Comparison of ENCODE assay signal across 8 cellular contexts in the genomic region with DNA sequence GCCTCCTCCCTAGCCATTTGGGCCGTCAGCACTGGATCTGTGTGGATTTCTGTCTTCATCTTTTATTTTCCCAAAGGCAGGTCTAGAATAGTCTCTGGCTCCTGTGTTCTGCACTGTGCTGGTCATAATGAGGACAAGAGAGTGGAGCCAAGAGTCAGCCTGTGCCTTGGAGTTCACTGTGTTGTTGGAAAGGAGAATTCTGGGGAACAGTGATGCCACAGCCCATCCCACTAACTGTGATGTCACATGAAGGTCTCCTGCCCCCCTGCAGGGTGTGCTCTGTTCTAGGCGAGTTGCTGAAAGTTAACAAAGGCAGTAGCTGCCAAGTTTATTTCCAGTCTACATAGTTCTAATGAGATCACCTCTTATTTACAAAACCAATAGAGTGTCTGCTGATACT.
DNase-seq lines count a peak whose midpoint lies in the region; ATAC-seq, FAIRE-seq and TF ChIP-seq lines count a peak whose summit lies in the region.

No MANE protein-coding gene starts in this region.

- H3K4me3 Mint-ChIP-seq in astrocyte (ENCODE audit: unreplicated experiment) = no peak overlapping the region

- no peaks in the 10 kb centered on the region for H3K27me3 Mint-ChIP-seq in astrocyte (ENCODE audit: low read depth, unreplicated experiment)

- no peaks in the 10 kb centered on the region for H4K20me1 ChIP-seq in astrocyte (ENCODE audit: insufficient read depth, low read length)

- H3K9me3 ChIP-seq in astrocyte (ENCODE audit: insufficient read depth, low read depth, low read length) (no peaks in the 10 kb centered on the region), gastroesophageal sphincter (no peaks in the 10 kb centered on the region), spleen (no peaks in the 10 kb centered on the region)
- no peaks in the 10 kb centered on the region for H3K9me3 ChIP-seq in effector memory CD4-positive, alpha-beta T cell (ENCODE audit: control insufficient read depth, low read length)

- peak overlapping the region; percentile 23 for H3K9ac ChIP-seq in astrocyte (ENCODE audit: low read length)

- H3K36me3 Mint-ChIP-seq in astrocyte (ENCODE audit: low read depth, unreplicated experiment) = peaks cover 7% of the 10 kb centered on the region

- H3K27ac ChIP-seq in astrocyte (ENCODE audit: low read depth, low read length) = peak overlapping the region; percentile 75
- H3K27ac ChIP-seq in gastroesophageal sphincter = peak overlapping the region; percentile 18 to 76 (median 73)
- peak overlapping the region in 2 of 8 donors; percentile 2 to 22 for H3K27ac ChIP-seq in spleen
- H3K27ac ChIP-seq in effector memory CD4-positive, alpha-beta T cell (ENCODE audit: insufficient read depth, low read length, poor library complexity, severe bottlenecking) = no peak overlapping the region

- TF ChIP-seq CTCF in astrocyte (IDR thresholded peaks at IDR 0.05; ENCODE audit: insufficient read depth, low read depth, low read length) (no peak), gastroesophageal sphincter (IDR thresholded peaks at IDR 0.05) (peak in 2 of 4 experiments; percentile 8 to 33), spleen (IDR thresholded peaks at IDR 0.05 in 8 of 11, conservative IDR thresholded peaks at IDR 0.05 in 3 of 11) (no peak)

- ATAC-seq in gastroesophageal sphincter = peak; percentile 94
- ATAC-seq in sciatic nerve = peak; percentile 92

- H3K36me3 ChIP-seq in astrocyte (ENCODE audit: insufficient read depth, low read length) (no peaks in the 10 kb centered on the region), gastroesophageal sphincter (peaks cover 0 to 4% of the 10 kb centered on the region in 2 donors), spleen (no peaks in the 10 kb centered on the region)
- H3K36me3 ChIP-seq in effector memory CD4-positive, alpha-beta T cell (ENCODE audit: control insufficient read depth, insufficient read depth, low read length) = no peaks in the 10 kb centered on the region

- no peak overlapping the region for H3K4me3 ChIP-seq in astrocyte (ENCODE audit: insufficient read depth, low read depth, low read length)
- no peak overlapping the region for H3K4me3 ChIP-seq in gastroesophageal sphincter
- H3K4me3 ChIP-seq in spleen = no peak overlapping the region
- no peak overlapping the region for H3K4me3 ChIP-seq in effector memory CD4-positive, alpha-beta T cell (ENCODE audit: insufficient read depth, low read depth, low read length, poor library complexity, severe bottlenecking)

- 21 to 56% methylated on average over 1 to 2 of the region's 2 CpGs for WGBS in gastroesophageal sphincter (ENCODE audit: low coverage in 1 of 2), 2 donors
- WGBS in spleen, 5 donors = 76 to 89% (median 80%) methylated on average over 2 of the region's 2 CpGs

- H3K79me2 ChIP-seq in astrocyte (ENCODE audit: insufficient read depth, low read length) = no peaks in the 10 kb centered on the region

- no peak for TF ChIP-seq EP300 in gastroesophageal sphincter (IDR thresholded peaks at IDR 0.05)

- intact Hi-C loops in sciatic nerve (cut with DNase I) = no loop called here
- intact Hi-C loops in spleen (cut with DNase I; ENCODE audit: low total_unique reads) = no loop called here

- peak overlapping the region; percentile 71 for H3K4me2 ChIP-seq in astrocyte (ENCODE audit: low read length)

- FAIRE-seq in astrocyte (lab: Jason Lieb, UNC) = peak; percentile 74

- TF ChIP-seq POLR2A in gastroesophageal sphincter (IDR thresholded peaks at IDR 0.05) = no peak
- no peak for TF ChIP-seq POLR2A in spleen (IDR thresholded peaks at IDR 0.05)

- peak overlapping the region; percentile 50 for H3K27ac Mint-ChIP-seq in astrocyte (ENCODE audit: unreplicated experiment)

- peak overlapping the region; percentile 5 for H2AFZ ChIP-seq in astrocyte (ENCODE audit: low read depth, low read length)

- peaks cover 5% of the 10 kb centered on the region for H3K9me3 Mint-ChIP-seq in astrocyte (ENCODE audit: unreplicated experiment)

- H3K4me1 Mint-ChIP-seq in astrocyte (ENCODE audit: low read depth, unreplicated experiment) = peaks cover 28% of the 10 kb centered on the region

- DNase-seq in GM03348 (ENCODE audit: low spot score) (peak; percentile 61), astrocyte (ENCODE audit: low read depth) (peak; percentile 51), sciatic nerve (ENCODE audit: low spot score) (no peak), spleen (no peak), DMS153 treated with DMSO at 0.1 percent for 48 hours (lab: John Stamatoyannopoulos, UW; ENCODE audit: unreplicated experiment) (no peak)
- no peak for DNase-seq in activated effector memory CD4-positive, alpha-beta T cell treated with Interleukin-2 at 50 U/mL for 16 hours
- DNase-seq in effector memory CD4-positive, alpha-beta T cell = no peak

- H3K4me1 ChIP-seq in astrocyte (ENCODE audit: insufficient read depth, low read length) (peaks cover 29% of the 10 kb centered on the region), gastroesophageal sphincter (peaks cover 2 to 36% (median 9%) of the 10 kb centered on the region in 3 donors), spleen (peaks cover 0 to 7% (median 0%) of the 10 kb centered on the region in 6 donors)
- H3K4me1 ChIP-seq in effector memory CD4-positive, alpha-beta T cell (ENCODE audit: control insufficient read depth, insufficient read depth, low read length, poor library complexity, severe bottlenecking) = no peaks in the 10 kb centered on the region

- H3K27me3 ChIP-seq in astrocyte (ENCODE audit: insufficient read depth, low read length) = no peaks in the 10 kb centered on the region
- H3K27me3 ChIP-seq in gastroesophageal sphincter = no peaks in the 10 kb centered on the region
- H3K27me3 ChIP-seq in spleen (replicated peaks in 1 of 7) = no peaks in the 10 kb centered on the region
- H3K27me3 ChIP-seq in effector memory CD4-positive, alpha-beta T cell (replicated peaks; ENCODE audit: control insufficient read depth, insufficient read depth, low read length, poor library complexity, severe bottlenecking) = no peaks in the 10 kb centered on the region

Comparison
In these comparisons a context has a peak if more than half of its experiments do, and no peak if none do; other contexts are left out.
1. DNase-seq: peak in GM03348 (single experiment) and astrocyte (single experiment); none in sciatic nerve (single experiment), spleen (single experiment), activated effector memory CD4-positive, alpha-beta T cell treated with Interleukin-2 at 50 U/mL for 16 hours (single experiment), DMS153 treated with DMSO at 0.1 percent for 48 hours (single experiment) and effector memory CD4-positive, alpha-beta T cell (0 of 3).